In the genomic region with DNA sequence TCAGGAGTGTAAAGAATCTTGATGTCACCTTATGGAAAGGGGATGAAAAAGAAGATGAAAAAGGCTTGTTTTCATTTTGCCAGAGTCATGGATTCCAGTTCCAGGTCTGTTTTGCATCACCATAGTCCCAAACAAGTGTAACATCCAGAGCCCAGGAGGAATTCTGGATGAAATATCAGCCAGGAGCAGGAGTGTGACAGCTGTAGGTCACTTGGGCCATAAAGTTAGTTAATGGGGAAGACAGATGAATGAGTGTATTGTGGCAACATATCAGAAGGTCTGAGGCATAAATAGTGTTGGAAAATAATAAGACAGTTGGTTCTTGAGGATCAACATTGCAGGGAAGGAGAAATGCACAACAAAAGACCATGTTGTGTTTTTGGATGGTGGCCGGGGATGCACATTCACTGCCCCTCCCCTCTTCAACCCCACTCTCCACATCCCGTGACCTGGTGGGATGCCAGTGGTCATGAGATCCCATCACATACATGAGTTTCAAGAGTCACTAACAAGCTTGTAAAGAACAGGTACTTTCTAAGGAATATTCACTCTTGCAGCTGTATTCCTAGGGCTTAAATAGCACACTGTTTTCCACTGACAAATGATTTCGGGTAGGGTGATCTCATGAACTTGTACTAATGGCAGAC, we compare ENCODE assay signal across 22 cellular contexts.
"Had no signal": no experiment of that assay in that cellular context is flagged by ENCODE, and none has a peak within 500 bp of the region (broad histone marks: within the 10 kb centered on the region; RNA-seq: fewer than 3 reads in every experiment).

No MANE protein-coding gene starts in this region.

- H3K27ac ChIP-seq: cardiac muscle cell, epithelial cell of prostate, heart right ventricle, tibial artery, vagina had no signal

- ATAC-seq: activated CD4-positive, CD25-positive, alpha-beta regulatory T cell treated with anti-CD3 and anti-CD28 coated beads, Interleukin-2, amount 50 U/mL, for 24 hours; activated T-cell treated with anti-CD3 and anti-CD28 coated beads, Interleukin-2, amount 50 U/mL, for 72 hours; heart right ventricle; left lobe of liver; stimulated activated naive CD8-positive, alpha-beta T cell treated with anti-CD3 and anti-CD28 coated beads, Interleukin-15, Interleukin-2, amounts not matched to agents 100 U/mL and 50 U/mL, for 24 hours; T-helper 17 cell had no signal

- H3K4me1 ChIP-seq: heart right ventricle, vagina had no signal

- H3K9me3 ChIP-seq: heart right ventricle, tibial artery, vagina had no signal

- H3K9me3 Mint-ChIP-seq: activated CD4-positive, alpha-beta memory T cell treated with anti-CD3 and anti-CD28 coated beads, Interleukin-2, amount 10 ng/mL, durations not matched to agents 7 days and 5 days; activated CD4-positive, alpha-beta T cell treated with anti-CD3 and anti-CD28 coated beads, Interleukin-2, amount 10 ng/mL, durations not matched to agents 24 days and 14 days; activated naive CD4-positive, alpha-beta T cell treated with anti-CD3 and anti-CD28 coated beads, Interleukin-2, amount 10 ng/mL, durations not matched to agents 7 days and 5 days; activated T-cell treated with anti-CD3 and anti-CD28 coated beads, Interleukin-2, amount 50 U/mL, for 72 hours had no signal

- FAIRE-seq: kidney had no signal

- H3K4me1 Mint-ChIP-seq: activated CD4-positive, alpha-beta memory T cell treated with anti-CD3 and anti-CD28 coated beads, Interleukin-2, amount 10 ng/mL, durations not matched to agents 7 days and 5 days; activated CD4-positive, alpha-beta T cell treated with anti-CD3 and anti-CD28 coated beads, Interleukin-2, amount 10 ng/mL, durations not matched to agents 24 days and 14 days; activated naive CD4-positive, alpha-beta T cell treated with anti-CD3 and anti-CD28 coated beads, Interleukin-2, amount 10 ng/mL, durations not matched to agents 7 days and 5 days; T-helper 17 cell had no signal

- H3K27me3 ChIP-seq: cardiac muscle cell, tibial artery, vagina had no signal

- H3K27ac Mint-ChIP-seq: activated CD4-positive, alpha-beta memory T cell treated with anti-CD3 and anti-CD28 coated beads, Interleukin-2, amount 10 ng/mL, durations not matched to agents 7 days and 5 days; activated CD4-positive, alpha-beta T cell treated with anti-CD3 and anti-CD28 coated beads, Interleukin-2, amount 10 ng/mL, durations not matched to agents 24 days and 14 days; activated naive CD4-positive, alpha-beta T cell treated with anti-CD3 and anti-CD28 coated beads, Interleukin-2, amount 10 ng/mL, durations not matched to agents 7 days and 5 days; activated T-cell treated with anti-CD3 and anti-CD28 coated beads, Interleukin-2, amount 50 U/mL, for 72 hours; naive B cell; T-helper 17 cell had no signal

- H3K36me3 Mint-ChIP-seq: activated naive CD4-positive, alpha-beta T cell treated with anti-CD3 and anti-CD28 coated beads, Interleukin-2, amount 10 ng/mL, durations not matched to agents 7 days and 5 days had no signal

- H3K4me3 ChIP-seq: cardiac muscle cell, heart right ventricle, tibial artery, vagina had no signal

- H3K27me3 Mint-ChIP-seq: activated naive CD4-positive, alpha-beta T cell treated with anti-CD3 and anti-CD28 coated beads, Interleukin-2, amount 10 ng/mL, durations not matched to agents 7 days and 5 days had no signal

- H3K36me3 ChIP-seq: cardiac muscle cell, heart right ventricle, tibial artery, vagina had no signal

- DNase-seq: activated CD4-positive, alpha-beta memory T cell treated with anti-CD3 and anti-CD28 coated beads, Interleukin-2, amount 10 ng/mL, durations not matched to agents 7 days and 5 days; activated CD4-positive, alpha-beta T cell treated with anti-CD3 and anti-CD28 coated beads, Interleukin-2, amount 10 ng/mL, durations not matched to agents 24 days and 14 days; activated effector memory CD4-positive, alpha-beta T cell treated with Interleukin-2 at 50 U/mL for 16 hours; activated naive CD4-positive, alpha-beta T cell treated with anti-CD3 and anti-CD28 coated beads, Interleukin-2, amount 10 ng/mL, durations not matched to agents 7 days and 5 days; activated T-cell treated with anti-CD3 and anti-CD28 coated beads, Interleukin-2, amount 50 U/mL, for 72 hours; cortex of kidney; endodermal cell; heart right ventricle; kidney; naive B cell; stimulated activated CD4-positive, alpha-beta T cell treated with anti-CD3 and anti-CD28 coated beads, Interleukin-12 subunit alpha, Interleukin-12 subunit beta, amount 100 ng/mL, for 4 hours; stimulated activated CD4-positive, alpha-beta T cell treated with anti-CD3 and anti-CD28 coated beads, Interleukin-4, amount 100 ng/mL, for 4 hours; stimulated activated naive CD8-positive, alpha-beta T cell treated with anti-CD3 and anti-CD28 coated beads, Interleukin-15, Interleukin-2, amounts not matched to agents 100 U/mL and 50 U/mL, for 24 hours; substantia nigra; SW 1271; T-helper 17 cell; tibial artery had no signal

- H3K4me3 Mint-ChIP-seq: activated CD4-positive, alpha-beta memory T cell treated with anti-CD3 and anti-CD28 coated beads, Interleukin-2, amount 10 ng/mL, durations not matched to agents 7 days and 5 days; activated CD4-positive, alpha-beta T cell treated with anti-CD3 and anti-CD28 coated beads, Interleukin-2, amount 10 ng/mL, durations not matched to agents 24 days and 14 days; activated naive CD4-positive, alpha-beta T cell treated with anti-CD3 and anti-CD28 coated beads, Interleukin-2, amount 10 ng/mL, durations not matched to agents 7 days and 5 days; activated T-cell treated with anti-CD3 and anti-CD28 coated beads, Interleukin-2, amount 50 U/mL, for 72 hours; naive B cell; T-helper 17 cell had no signal
